11 cellular contexts compared by ENCODE assay signal in the genomic region with DNA sequence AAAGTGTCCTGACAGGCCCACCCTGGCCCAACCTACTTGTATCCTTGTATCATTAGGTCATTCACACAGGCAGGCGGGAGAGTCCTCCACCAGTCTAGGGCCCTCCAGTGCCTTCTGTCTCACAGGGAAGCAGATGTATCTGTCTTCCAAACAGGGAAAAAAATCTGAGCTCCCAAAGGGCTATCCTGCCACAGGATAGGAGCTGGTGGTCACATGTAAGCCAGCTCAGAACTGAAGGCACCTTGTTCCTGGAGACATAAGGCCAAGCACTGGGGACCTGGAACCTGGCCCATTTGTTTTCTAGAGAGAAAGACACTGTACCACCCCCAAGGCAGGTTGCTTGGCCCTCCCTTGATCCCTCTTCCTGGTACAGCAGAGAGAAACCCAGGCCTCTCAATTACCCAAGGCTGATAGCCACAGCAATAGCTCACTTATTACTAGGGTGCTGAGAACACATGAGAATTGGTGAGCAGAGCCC. TPM values are rescaled to one million over a fixed set of nuclear protein-coding genes. Genes with fewer than 3 reads are reported as not detected.
DNase-seq lines count a peak whose midpoint lies in the region; ATAC-seq and TF ChIP-seq lines count a peak whose summit lies in the region.
"Had no signal": no experiment of that assay in that cellular context is flagged by ENCODE, and none has a peak within 500 bp of the region (broad histone marks: within the 10 kb centered on the region; RNA-seq: fewer than 3 reads in every experiment).

No MANE protein-coding gene starts in this region.

- TF ChIP-seq CTCF in WTC11 (IDR thresholded peaks at IDR 0.05) (no peak), RWPE1 (conservative IDR thresholded peaks at IDR 0.05; ENCODE audit: low read depth) (no peak)

- POLR2A ChIA-PET in WTC11 (lab: Charles Lee) (interaction anchor here (0.6 kb wide), 1 partner anchor 88 kb away, joined by 3 read pairs; no protein-coding TSS in a partner anchor), RWPE1 (lab: Yijun Ruan, JAX; ENCODE audit: low non-redundant PET) (interaction anchor here (1.0 kb wide), 1 partner anchor 36 kb away, joined by 3 read pairs; no protein-coding TSS in a partner anchor)

- H3K36me3 Mint-ChIP-seq in T-helper 1 cell treated with Interleukin-12 subunit alpha and Interleukin-12 subunit beta and Interleukin-4 antibody, amounts not matched to agents 30 μg/mL and 1 μg/mL, for 36 hours (ENCODE audit: low read depth), result no peaks in the 10 kb centered on the region
- no peaks in the 10 kb centered on the region for H3K36me3 Mint-ChIP-seq in WTC11

- peaks cover 16% of the 10 kb centered on the region for H3K4me1 Mint-ChIP-seq in T-helper 1 cell treated with Interleukin-12 subunit alpha and Interleukin-12 subunit beta and Interleukin-4 antibody, amounts not matched to agents 30 μg/mL and 1 μg/mL, for 36 hours (ENCODE audit: low read depth)
- peaks cover 21% of the 10 kb centered on the region for H3K4me1 Mint-ChIP-seq in WTC11

- H3K4me1 ChIP-seq in stomach smooth muscle (ENCODE audit: control insufficient read depth, insufficient read depth, low read length), result peaks cover 15% of the 10 kb centered on the region

- H3K4me3 ChIP-seq in stomach smooth muscle (ENCODE audit: low read length in 2 of 2), result no peak overlapping the region

- intact Hi-C loops in left colon (cut with DNase I, micrococcal nuclease), result no loop called here

- H3K9ac ChIP-seq in stomach smooth muscle (ENCODE audit: low read length in 2 of 2), result no peak overlapping the region

- no peaks in the 10 kb centered on the region for H3K27me3 ChIP-seq in stomach smooth muscle (ENCODE audit: control insufficient read depth in 1 of 2, insufficient read depth in 2 of 2, low read length in 2 of 2)

- H3K36me3 ChIP-seq in stomach smooth muscle (ENCODE audit: control insufficient read depth in 2 of 2, insufficient read depth in 2 of 2, low read length in 2 of 2), result no peaks in the 10 kb centered on the region

- H3K9me3 Mint-ChIP-seq in T-helper 1 cell treated with Interleukin-12 subunit alpha and Interleukin-12 subunit beta and Interleukin-4 antibody, amounts not matched to agents 30 μg/mL and 1 μg/mL, for 36 hours, result no peaks in the 10 kb centered on the region
- no peaks in the 10 kb centered on the region for H3K9me3 Mint-ChIP-seq in WTC11

- ATAC-seq in WTC11 (no peak), left colon (peak; percentile 68), HG02763 (IDR thresholded peaks at IDR 0.05; ENCODE audit: unreplicated experiment) (no peak)

- no peak overlapping the region for H3K27ac Mint-ChIP-seq in T-helper 1 cell treated with Interleukin-12 subunit alpha and Interleukin-12 subunit beta and Interleukin-4 antibody, amounts not matched to agents 30 μg/mL and 1 μg/mL, for 36 hours
- H3K27ac Mint-ChIP-seq in WTC11, result no peak overlapping the region

- peak overlapping the region; percentile 41 for H3K27ac ChIP-seq in stomach smooth muscle (ENCODE audit: low read length)
- no peak overlapping the region; the same call in 1 of the 2 replicates for H3K27ac ChIP-seq in RWPE1
- H3K27ac ChIP-seq: epithelial cell of prostate had no signal

- DNase-seq in T-helper 1 cell (no peak), WTC11 (ENCODE audit: low spot score) (no peak), left colon (peak; percentile 34 to 40), RWPE1 (ENCODE audit: low spot score) (no peak), AG20443 (ENCODE audit: low spot score) (no peak)
- DNase-seq: activated CD4-positive, alpha-beta T cell treated with anti-CD3 and anti-CD28 coated beads, Interleukin-2, amount 50 U/mL, for 4 hours; NCI-H2107 had no signal

- H3K4me3 Mint-ChIP-seq in T-helper 1 cell treated with Interleukin-12 subunit alpha and Interleukin-12 subunit beta and Interleukin-4 antibody, amounts not matched to agents 30 μg/mL and 1 μg/mL, for 36 hours, result peak overlapping the region; percentile 66
- H3K4me3 Mint-ChIP-seq in WTC11, result peak overlapping the region; percentile 80

- H3K9me3 ChIP-seq in stomach smooth muscle (ENCODE audit: control insufficient read depth in 2 of 2, low read length in 2 of 2), result no peaks in the 10 kb centered on the region

- CTCF ChIA-PET in WTC11 (lab: Charles Lee), result interaction anchor here (1.2 to 8.5 kb wide), 7 partner anchors 13 to 154 kb away, joined by 3 to 83 read pairs (median 8); partner anchors contain the start of genes ATP6V1D, PIGH and PLEKHH1
- CTCF ChIA-PET in RWPE1 (lab: Yijun Ruan, JAX), result interaction anchor here (2.0 to 2.4 kb wide), 2 partner anchors 58 to 86 kb away, joined by 7 read pairs; no protein-coding TSS in a partner anchor

- peaks cover 62% of the 10 kb centered on the region for H3K27me3 Mint-ChIP-seq in T-helper 1 cell treated with Interleukin-12 subunit alpha and Interleukin-12 subunit beta and Interleukin-4 antibody, amounts not matched to agents 30 μg/mL and 1 μg/mL, for 36 hours (ENCODE audit: low read depth)
- H3K27me3 Mint-ChIP-seq in WTC11 (ENCODE audit: low read depth), result peaks cover 66% of the 10 kb centered on the region

TF ChIP-seq in WTC11, 78 proteins besides CTCF, POLR2A, EP300 and RAD21 (continues in another document):
- TF ChIP-seq ZNF263 (CRISPR knock-in tag; IDR thresholded peaks at IDR 0.05; ENCODE audit: low read depth), result no peak
- no peak for TF ChIP-seq RORB (CRISPR knock-in tag; IDR thresholded peaks at IDR 0.05)
- TF ChIP-seq ZNF396 (CRISPR knock-in tag; IDR thresholded peaks at IDR 0.05; ENCODE audit: borderline replicate concordance), result no peak
- TF ChIP-seq, protein P1, sequence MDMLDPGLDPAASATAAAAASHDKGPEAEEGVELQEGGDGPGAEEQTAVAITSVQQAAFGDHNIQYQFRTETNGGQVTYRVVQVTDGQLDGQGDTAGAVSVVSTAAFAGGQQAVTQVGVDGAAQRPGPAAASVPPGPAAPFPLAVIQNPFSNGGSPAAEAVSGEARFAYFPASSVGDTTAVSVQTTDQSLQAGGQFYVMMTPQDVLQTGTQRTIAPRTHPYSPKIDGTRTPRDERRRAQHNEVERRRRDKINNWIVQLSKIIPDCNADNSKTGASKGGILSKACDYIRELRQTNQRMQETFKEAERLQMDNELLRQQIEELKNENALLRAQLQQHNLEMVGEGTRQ (CRISPR knock-in tag; IDR thresholded peaks at IDR 0.05), result no peak
- TF ChIP-seq PRRX2 (CRISPR knock-in tag; IDR thresholded peaks at IDR 0.05), result no peak
- TF ChIP-seq, protein P2, sequence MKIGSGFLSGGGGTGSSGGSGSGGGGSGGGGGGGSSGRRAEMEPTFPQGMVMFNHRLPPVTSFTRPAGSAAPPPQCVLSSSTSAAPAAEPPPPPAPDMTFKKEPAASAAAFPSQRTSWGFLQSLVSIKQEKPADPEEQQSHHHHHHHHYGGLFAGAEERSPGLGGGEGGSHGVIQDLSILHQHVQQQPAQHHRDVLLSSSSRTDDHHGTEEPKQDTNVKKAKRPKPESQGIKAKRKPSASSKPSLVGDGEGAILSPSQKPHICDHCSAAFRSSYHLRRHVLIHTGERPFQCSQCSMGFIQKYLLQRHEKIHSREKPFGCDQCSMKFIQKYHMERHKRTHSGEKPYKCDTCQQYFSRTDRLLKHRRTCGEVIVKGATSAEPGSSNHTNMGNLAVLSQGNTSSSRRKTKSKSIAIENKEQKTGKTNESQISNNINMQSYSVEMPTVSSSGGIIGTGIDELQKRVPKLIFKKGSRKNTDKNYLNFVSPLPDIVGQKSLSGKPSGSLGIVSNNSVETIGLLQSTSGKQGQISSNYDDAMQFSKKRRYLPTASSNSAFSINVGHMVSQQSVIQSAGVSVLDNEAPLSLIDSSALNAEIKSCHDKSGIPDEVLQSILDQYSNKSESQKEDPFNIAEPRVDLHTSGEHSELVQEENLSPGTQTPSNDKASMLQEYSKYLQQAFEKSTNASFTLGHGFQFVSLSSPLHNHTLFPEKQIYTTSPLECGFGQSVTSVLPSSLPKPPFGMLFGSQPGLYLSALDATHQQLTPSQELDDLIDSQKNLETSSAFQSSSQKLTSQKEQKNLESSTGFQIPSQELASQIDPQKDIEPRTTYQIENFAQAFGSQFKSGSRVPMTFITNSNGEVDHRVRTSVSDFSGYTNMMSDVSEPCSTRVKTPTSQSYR (CRISPR knock-in tag; IDR thresholded peaks at IDR 0.05), result no peak
- TF ChIP-seq, protein P3, sequence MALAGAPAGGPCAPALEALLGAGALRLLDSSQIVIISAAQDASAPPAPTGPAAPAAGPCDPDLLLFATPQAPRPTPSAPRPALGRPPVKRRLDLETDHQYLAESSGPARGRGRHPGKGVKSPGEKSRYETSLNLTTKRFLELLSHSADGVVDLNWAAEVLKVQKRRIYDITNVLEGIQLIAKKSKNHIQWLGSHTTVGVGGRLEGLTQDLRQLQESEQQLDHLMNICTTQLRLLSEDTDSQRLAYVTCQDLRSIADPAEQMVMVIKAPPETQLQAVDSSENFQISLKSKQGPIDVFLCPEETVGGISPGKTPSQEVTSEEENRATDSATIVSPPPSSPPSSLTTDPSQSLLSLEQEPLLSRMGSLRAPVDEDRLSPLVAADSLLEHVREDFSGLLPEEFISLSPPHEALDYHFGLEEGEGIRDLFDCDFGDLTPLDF (CRISPR knock-in tag; IDR thresholded peaks at IDR 0.05), result no peak
- no peak for TF ChIP-seq ERG (CRISPR knock-in tag; IDR thresholded peaks at IDR 0.05)
- TF ChIP-seq HMGA2 (CRISPR knock-in tag; IDR thresholded peaks at IDR 0.05), result no peak
- TF ChIP-seq NR1H2 (CRISPR knock-in tag; IDR thresholded peaks at IDR 0.05), result no peak
- no peak for TF ChIP-seq CREM (CRISPR knock-in tag; IDR thresholded peaks at IDR 0.05)

RNA-seq across cellular contexts. Expression of gene PLEKHH1, which starts 19.4 kb away (rescaled TPM):
- total RNA-seq in WTC11 (2021) (45.4 to 49.8 TPM (median 48.3 TPM) in 3 replicates), left colon (10 to 100 TPM; 54.0 to 63.2 TPM)

RNA-seq across cellular contexts. Expression of gene TMEM229B, which starts 25.1 kb away (rescaled TPM):
- total RNA-seq in WTC11 (2021), result 0.69 to 0.90 TPM (median 0.87 TPM) in 3 replicates
- 10 to 100 TPM in 1 of 2 donors, 1 to 10 TPM in 1; 5.0 to 10.3 TPM for total RNA-seq in left colon

Comparison
In these comparisons a context has a peak if more than half of its experiments do, and no peak if none do; other contexts are left out.
1. DNase-seq: peak in left colon (2 of 2); none in T-helper 1 cell (0 of 5), WTC11 (single experiment), RWPE1 (single experiment) and AG20443 (single experiment).